28 cellular contexts compared by ENCODE assay signal in genomic region chr2:5970347-5970746, GRCh38.
"Had no signal": no experiment of that assay in that cellular context is flagged by ENCODE, and none has a peak within 500 bp of the region (broad histone marks: within the 10 kb centered on the region; RNA-seq: fewer than 3 reads in every experiment).

No MANE protein-coding gene starts in this region.

- ATAC-seq: stimulated activated effector memory CD8-positive, alpha-beta T cell treated with anti-CD3 and anti-CD28 coated beads, Interleukin-12 subunit alpha, Interleukin-12 subunit beta, amount 100 ng/mL, for 72 hours; stimulated activated memory B cell treated with anti-CD40 and anti-IgM and Interleukin-4, amounts not matched to agents 10 μg/mL and 1 μg/mL and 100 μg/mL, for 72 hours; stimulated activated naive B cell treated with anti-CD40 and anti-IgM and Interleukin-4, amounts not matched to agents 10 μg/mL and 1 μg/mL and 100 μg/mL, for 72 hours; stimulated activated naive CD8-positive, alpha-beta T cell treated with anti-CD3 and anti-CD28 coated beads, Interleukin-15, amount 100 ng/mL, for 72 hours; stimulated activated naive CD8-positive, alpha-beta T cell treated with anti-CD3 and anti-CD28 coated beads, Interleukin-15, Interleukin-2, amounts not matched to agents 100 U/mL and 50 U/mL, for 24 hours; upper lobe of right lung had no signal

- H3K4me1 Mint-ChIP-seq: stimulated activated effector memory CD8-positive, alpha-beta T cell treated with anti-CD3 and anti-CD28 coated beads, Interleukin-12 subunit alpha, Interleukin-12 subunit beta, amount 100 ng/mL, for 72 hours; stimulated activated memory B cell treated with anti-CD40 and anti-IgM and Interleukin-4, amounts not matched to agents 10 μg/mL and 1 μg/mL and 100 μg/mL, for 72 hours; stimulated activated naive B cell treated with anti-CD40 and anti-IgM and Interleukin-4, amounts not matched to agents 10 μg/mL and 1 μg/mL and 100 μg/mL, for 72 hours; stimulated activated naive CD8-positive, alpha-beta T cell treated with anti-CD3 and anti-CD28 coated beads, Interleukin-15, amount 100 ng/mL, for 72 hours had no signal

- H3K4me1 ChIP-seq: stomach, suprapubic skin, testis, thyroid gland, tibial artery, tibial nerve, transverse colon, upper lobe of right lung, uterus, vagina had no signal

- H3K27ac ChIP-seq: stomach, suprapubic skin, testis, thoracic aorta, thyroid gland, tibial artery, tibial nerve, transverse colon, upper lobe of left lung, upper lobe of right lung, uterus, vagina had no signal

- H3K4me3 Mint-ChIP-seq: stimulated activated effector memory CD8-positive, alpha-beta T cell treated with anti-CD3 and anti-CD28 coated beads, Interleukin-12 subunit alpha, Interleukin-12 subunit beta, amount 100 ng/mL, for 72 hours; stimulated activated memory B cell treated with anti-CD40 and anti-IgM and Interleukin-4, amounts not matched to agents 10 μg/mL and 1 μg/mL and 100 μg/mL, for 72 hours; stimulated activated naive B cell treated with anti-CD40 and anti-IgM and Interleukin-4, amounts not matched to agents 10 μg/mL and 1 μg/mL and 100 μg/mL, for 72 hours; stimulated activated naive CD8-positive, alpha-beta T cell treated with anti-CD3 and anti-CD28 coated beads, Interleukin-15, amount 100 ng/mL, for 72 hours; stimulated activated naive CD8-positive, alpha-beta T cell treated with anti-CD3 and anti-CD28 coated beads, Interleukin-15, Interleukin-2, amounts not matched to agents 100 ng/mL and 50 ng/mL, for 24 hours; type B pancreatic cell had no signal

- H3K27me3 ChIP-seq: stomach, suprapubic skin, testis, thyroid gland, tibial artery, tibial nerve, transverse colon, upper lobe of left lung, upper lobe of right lung, uterus, vagina had no signal

- H3K4me3 ChIP-seq: stomach, suprapubic skin, testis, thoracic aorta, thyroid gland, tibial artery, tibial nerve, transverse colon, upper lobe of left lung, upper lobe of right lung, uterus, vagina had no signal

- DNase-seq: stimulated activated CD4-positive, alpha-beta T cell treated with anti-CD3 and anti-CD28 coated beads, Interleukin-2, amount 100 ng/mL, for 48 hours; stimulated activated CD4-positive, alpha-beta T cell treated with anti-CD3 and anti-CD28 coated beads, Interleukin-4, amount 100 ng/mL, for 1 hour; stimulated activated CD4-positive, alpha-beta T cell treated with anti-CD3 and anti-CD28 coated beads, Interleukin-4, amount 100 ng/mL, for 24 hours; stimulated activated CD4-positive, alpha-beta T cell treated with anti-CD3 and anti-CD28 coated beads, Interleukin-4, amount 100 ng/mL, for 4 hours; stimulated activated CD8-positive, alpha-beta memory T cell treated with anti-CD3 and anti-CD28 coated beads, Interleukin-4, amount 100 ng/mL, for 48 hours; stimulated activated naive B cell treated with anti-CD40 and anti-IgM and Interleukin-4, amounts not matched to agents 10 μg/mL and 1 μg/mL and 100 μg/mL, for 72 hours; stimulated activated naive CD4-positive, alpha-beta T cell; stimulated activated naive CD4-positive, alpha-beta T cell treated with Interleukin-2 at 50 U/mL for 16 hours; stimulated activated naive CD8-positive, alpha-beta T cell treated with anti-CD3 and anti-CD28 coated beads, Interleukin-15, amount 100 ng/mL, for 72 hours; stimulated activated naive CD8-positive, alpha-beta T cell treated with anti-CD3 and anti-CD28 coated beads, Interleukin-15, Interleukin-2, amounts not matched to agents 100 U/mL and 50 U/mL, for 24 hours; stomach; substantia nigra; testis; thyroid gland; tibial artery; transverse colon; trophoblast cell; upper lobe of left lung; upper lobe of right lung; uterus had no signal

- H3K27ac Mint-ChIP-seq: stimulated activated effector memory CD8-positive, alpha-beta T cell treated with anti-CD3 and anti-CD28 coated beads, Interleukin-12 subunit alpha, Interleukin-12 subunit beta, amount 100 ng/mL, for 72 hours; stimulated activated memory B cell treated with anti-CD40 and anti-IgM and Interleukin-4, amounts not matched to agents 10 μg/mL and 1 μg/mL and 100 μg/mL, for 72 hours; stimulated activated naive B cell treated with anti-CD40 and anti-IgM and Interleukin-4, amounts not matched to agents 10 μg/mL and 1 μg/mL and 100 μg/mL, for 72 hours; stimulated activated naive CD8-positive, alpha-beta T cell treated with anti-CD3 and anti-CD28 coated beads, Interleukin-15, amount 100 ng/mL, for 72 hours; stimulated activated naive CD8-positive, alpha-beta T cell treated with anti-CD3 and anti-CD28 coated beads, Interleukin-15, Interleukin-2, amounts not matched to agents 100 ng/mL and 50 ng/mL, for 24 hours; type B pancreatic cell had no signal

- H3K27me3 Mint-ChIP-seq: stimulated activated memory B cell treated with anti-CD40 and anti-IgM and Interleukin-4, amounts not matched to agents 10 μg/mL and 1 μg/mL and 100 μg/mL, for 72 hours; stimulated activated naive B cell treated with anti-CD40 and anti-IgM and Interleukin-4, amounts not matched to agents 10 μg/mL and 1 μg/mL and 100 μg/mL, for 72 hours; stimulated activated naive CD8-positive, alpha-beta T cell treated with anti-CD3 and anti-CD28 coated beads, Interleukin-15, amount 100 ng/mL, for 72 hours; stimulated activated naive CD8-positive, alpha-beta T cell treated with anti-CD3 and anti-CD28 coated beads, Interleukin-15, Interleukin-2, amounts not matched to agents 100 ng/mL and 50 ng/mL, for 24 hours; type B pancreatic cell had no signal

- H3K36me3 ChIP-seq: suprapubic skin, thoracic aorta, thyroid gland, tibial artery, tibial nerve, transverse colon, upper lobe of left lung, upper lobe of right lung, uterus, vagina had no signal

- H3K9me3 ChIP-seq: stomach, suprapubic skin, testis, thoracic aorta, thyroid gland, tibial artery, tibial nerve, transverse colon, upper lobe of left lung, upper lobe of right lung, uterus, vagina had no signal

- H3K36me3 Mint-ChIP-seq: stimulated activated effector memory CD8-positive, alpha-beta T cell treated with anti-CD3 and anti-CD28 coated beads, Interleukin-12 subunit alpha, Interleukin-12 subunit beta, amount 100 ng/mL, for 72 hours; stimulated activated memory B cell treated with anti-CD40 and anti-IgM and Interleukin-4, amounts not matched to agents 10 μg/mL and 1 μg/mL and 100 μg/mL, for 72 hours; stimulated activated naive B cell treated with anti-CD40 and anti-IgM and Interleukin-4, amounts not matched to agents 10 μg/mL and 1 μg/mL and 100 μg/mL, for 72 hours had no signal
